Comparison of ENCODE assay signal across 18 cellular contexts in genomic region chr1:176315519-176316220, GRCh38.
DNase-seq lines count a peak whose midpoint lies in the region; ATAC-seq and TF ChIP-seq lines count a peak whose summit lies in the region.
"Had no signal": no experiment of that assay in that cellular context is flagged by ENCODE, and none has a peak within 500 bp of the region (broad histone marks: within the 10 kb centered on the region; RNA-seq: fewer than 3 reads in every experiment).

No MANE protein-coding gene starts in this region.

- TF ChIP-seq POLR2A in GM18505 (IDR thresholded peaks at IDR 0.05; ENCODE audit: borderline replicate concordance, extremely low read depth, insufficient read depth, insufficient read length): no peak

- DNase-seq in activated CD8-positive, alpha-beta memory T cell treated with anti-CD3 and anti-CD28 coated beads, Interleukin-2, amount 50 U/mL, for 4 hours: no peak
- no peak for DNase-seq in NCI-H2196 (lab: John Stamatoyannopoulos, UW; ENCODE audit: unreplicated experiment)
- no peak for DNase-seq in C1 segment of cervical spinal cord (lab: John Stamatoyannopoulos, UW)
- DNase-seq: activated CD4-positive, CD25-positive, alpha-beta regulatory T cell treated with anti-CD3 and anti-CD28 coated beads, Interleukin-2, amount 50 U/mL, for 72 hours; glutamatergic neuron; immature natural killer cell; lower lobe of right lung; MV-4-11; NCI-H2029; NCI-H526 had no signal

- ATAC-seq in GM18505 (IDR thresholded peaks at IDR 0.05; ENCODE audit: unreplicated experiment) (peak; percentile 58), GM19452 (IDR thresholded peaks at IDR 0.05; ENCODE audit: unreplicated experiment) (peak; percentile 91), HG02981 (IDR thresholded peaks at IDR 0.05; ENCODE audit: unreplicated experiment) (peak; percentile 96), HG03571 (IDR thresholded peaks at IDR 0.05; ENCODE audit: unreplicated experiment) (peak; percentile 97), HG02610 (IDR thresholded peaks at IDR 0.05; ENCODE audit: unreplicated experiment) (no peak)
- ATAC-seq: A549, K562, lower lobe of right lung, sciatic nerve had no signal
